Comparison of ENCODE assay signal across 9 cellular contexts in the genomic region with DNA sequence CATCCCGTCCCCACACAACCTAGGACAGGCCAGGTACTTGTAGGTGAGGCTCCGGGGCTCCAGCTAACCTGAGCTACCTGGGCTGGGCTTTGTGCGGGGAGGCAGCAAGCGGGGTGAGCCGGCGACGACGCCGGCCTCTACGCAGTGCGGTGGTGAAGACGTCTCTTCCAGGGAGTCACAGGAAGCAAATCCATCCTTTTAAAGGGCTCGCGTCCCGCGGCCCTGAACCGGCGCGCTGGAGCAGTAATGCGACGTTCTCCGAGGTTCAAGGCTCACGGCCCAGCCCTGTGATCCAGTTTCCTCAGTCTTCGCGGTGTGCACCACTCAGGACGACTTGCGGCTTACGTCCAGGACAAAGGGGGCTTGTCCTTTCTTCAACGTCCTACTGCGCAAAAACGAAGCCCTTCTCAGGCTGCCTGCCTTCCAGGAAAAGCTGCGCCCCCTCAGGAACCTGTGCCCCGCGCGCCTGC. TPM values are rescaled to one million over a fixed set of nuclear protein-coding genes. Genes with fewer than 3 reads are reported as not detected.
DNase-seq lines count a peak whose midpoint lies in the region; ATAC-seq, FAIRE-seq and TF ChIP-seq lines count a peak whose summit lies in the region.
"Had no signal": no experiment of that assay in that cellular context is flagged by ENCODE, and none has a peak within 500 bp of the region (broad histone marks: within the 10 kb centered on the region; RNA-seq: fewer than 3 reads in every experiment).

No MANE protein-coding gene starts in this region.

- peaks cover 36% of the 10 kb centered on the region for H4K20me1 ChIP-seq in BLaER1
- H4K20me1 ChIP-seq in astrocyte (ENCODE audit: insufficient read depth, low read length) = peaks cover 26% of the 10 kb centered on the region

- H3K9ac ChIP-seq in BLaER1 (peak overlapping the region; percentile 96), SK-N-MC (ENCODE audit: insufficient read length) (peak overlapping the region; percentile 72), astrocyte (ENCODE audit: low read length) (peak overlapping the region; percentile 91)

- H3K79me2 ChIP-seq in astrocyte (ENCODE audit: insufficient read depth, low read length) = peaks cover 42% of the 10 kb centered on the region

- H3K9me3 ChIP-seq in BLaER1 = no peaks in the 10 kb centered on the region
- no peaks in the 10 kb centered on the region for H3K9me3 ChIP-seq in SK-N-MC (ENCODE audit: low read depth, low read length)
- H3K9me3 ChIP-seq in astrocyte (ENCODE audit: insufficient read depth, low read depth, low read length) = no peaks in the 10 kb centered on the region

- H2AFZ ChIP-seq in astrocyte (ENCODE audit: low read depth, low read length) = peak overlapping the region; percentile 100

- H3K4me3 ChIP-seq in BLaER1 (peak overlapping the region; percentile 82), SK-N-MC (peak overlapping the region; percentile 87), astrocyte (ENCODE audit: insufficient read depth, low read depth, low read length) (peak overlapping the region; percentile 94)

- H3K4me3 Mint-ChIP-seq in astrocyte (ENCODE audit: unreplicated experiment) = peak overlapping the region; percentile 97

- no peaks in the 10 kb centered on the region for H3K36me3 Mint-ChIP-seq in astrocyte (ENCODE audit: low read depth, unreplicated experiment)

- H3K4me2 ChIP-seq in BLaER1 = peak overlapping the region; percentile 95
- peak overlapping the region; percentile 91 for H3K4me2 ChIP-seq in astrocyte (ENCODE audit: low read length)

- FAIRE-seq in astrocyte (lab: Jason Lieb, UNC) = no peak
- FAIRE-seq: TTC549 had no signal

- H3K4me1 ChIP-seq in BLaER1 = peaks cover 48% of the 10 kb centered on the region
- peaks cover 13% of the 10 kb centered on the region for H3K4me1 ChIP-seq in astrocyte (ENCODE audit: insufficient read depth, low read length)

- DNase-seq in SK-N-MC (ENCODE audit: low read depth, low spot score) (no peak), astrocyte (ENCODE audit: low read depth) (peak; percentile 45), hypothalamus (lab: John Stamatoyannopoulos, UW) (peak in 35 of 51 donors; percentile 7 to 83 (median 39)), renal cortical epithelial cell (ENCODE audit: low read depth) (peak; percentile 38)

- peaks cover 1% of the 10 kb centered on the region for H3K9me3 Mint-ChIP-seq in astrocyte (ENCODE audit: unreplicated experiment)

- H3K36me3 ChIP-seq in BLaER1 (peaks cover 14% of the 10 kb centered on the region; the same call in 1 of the 2 replicates), SK-N-MC (ENCODE audit: insufficient read depth, low read length) (peaks cover 23% of the 10 kb centered on the region), astrocyte (ENCODE audit: insufficient read depth, low read length) (no peaks in the 10 kb centered on the region)

- H3K4me1 Mint-ChIP-seq in astrocyte (ENCODE audit: low read depth, unreplicated experiment) = peaks cover 12% of the 10 kb centered on the region

- H3K27me3 ChIP-seq in BLaER1 (no peaks in the 10 kb centered on the region), astrocyte (ENCODE audit: insufficient read depth, low read length) (no peaks in the 10 kb centered on the region)

- H3K27ac ChIP-seq in BLaER1 (peak overlapping the region; percentile 97), SK-N-MC (peak overlapping the region; percentile 67; the same call in 1 of the 2 replicates), astrocyte (ENCODE audit: low read depth, low read length) (peak overlapping the region; percentile 72)

- H3K27me3 Mint-ChIP-seq in astrocyte (ENCODE audit: low read depth, unreplicated experiment) = no peaks in the 10 kb centered on the region

- peak overlapping the region; percentile 90 for H3K27ac Mint-ChIP-seq in astrocyte (ENCODE audit: unreplicated experiment)

- no peak for TF ChIP-seq CTCF in astrocyte (IDR thresholded peaks at IDR 0.05; ENCODE audit: insufficient read depth, low read depth, low read length)

- ATAC-seq in GM19023 (IDR thresholded peaks at IDR 0.05; ENCODE audit: unreplicated experiment) = peak; percentile 11
- peak; percentile 23 for ATAC-seq in HG03439 (IDR thresholded peaks at IDR 0.05; ENCODE audit: unreplicated experiment)
- no peak for ATAC-seq in HG03571 (IDR thresholded peaks at IDR 0.05; ENCODE audit: unreplicated experiment)

RNA-seq across cellular contexts. Expression of gene SPIN1, which starts 0.5 kb away (rescaled TPM):
- 63.9 and 74.1 TPM in 2 replicates for total RNA-seq in astrocyte
- total RNA-seq in renal cortical epithelial cell = 154 and 211 TPM in 2 replicates
